ENCODE assay signal across 9 cellular contexts in genomic region chr10:7417103-7417623, GRCh38.
A peak's percentile ranks its signal among the peaks of the same experiment; 100 is the strongest.
DNase-seq lines count a peak whose midpoint lies in the region; ATAC-seq lines count a peak whose summit lies in the region.
"Had no signal": no experiment of that assay in that cellular context is flagged by ENCODE, and none has a peak within 500 bp of the region (broad histone marks: within the 10 kb centered on the region; RNA-seq: fewer than 3 reads in every experiment).

No MANE protein-coding gene starts in this region.

- no peak for DNase-seq in stimulated activated naive CD8-positive, alpha-beta T cell treated with anti-CD3 and anti-CD28 coated beads, Interleukin-15, Interleukin-2, amounts not matched to agents 100 U/mL and 50 U/mL, for 24 hours
- DNase-seq in SW480 (ENCODE audit: low spot score) (peak; percentile 40), inferior parietal cortex (ENCODE audit: extremely low spot score) (peak; percentile 77), NCI-H345 (lab: John Stamatoyannopoulos, UW) (no peak)
- DNase-seq in activated CD4-positive, CD25-positive, alpha-beta regulatory T cell (lab: John Stamatoyannopoulos, UW), result no peak
- DNase-seq in activated CD8-positive, alpha-beta memory T cell treated with anti-CD3 and anti-CD28 coated beads, Interleukin-2, amount 50 U/mL, for 4 hours, result no peak

- H3K27me3 Mint-ChIP-seq in stimulated activated naive CD8-positive, alpha-beta T cell treated with anti-CD3 and anti-CD28 coated beads, Interleukin-15, Interleukin-2, amounts not matched to agents 100 ng/mL and 50 ng/mL, for 24 hours, result peaks cover 8% of the 10 kb centered on the region

- no peak overlapping the region for H3K4me3 Mint-ChIP-seq in stimulated activated naive CD8-positive, alpha-beta T cell treated with anti-CD3 and anti-CD28 coated beads, Interleukin-15, Interleukin-2, amounts not matched to agents 100 ng/mL and 50 ng/mL, for 24 hours
- H3K4me3 Mint-ChIP-seq: activated naive CD4-positive, alpha-beta T cell treated with anti-CD3 and anti-CD28 coated beads, Interleukin-2, amount 50 U/mL, for 24 hours had no signal

- H3K27ac Mint-ChIP-seq in stimulated activated naive CD8-positive, alpha-beta T cell treated with anti-CD3 and anti-CD28 coated beads, Interleukin-15, Interleukin-2, amounts not matched to agents 100 ng/mL and 50 ng/mL, for 24 hours, result peak overlapping the region; percentile 52
- H3K27ac Mint-ChIP-seq: activated naive CD4-positive, alpha-beta T cell treated with anti-CD3 and anti-CD28 coated beads, Interleukin-2, amount 50 U/mL, for 24 hours had no signal

- peaks cover 19% of the 10 kb centered on the region for H3K4me1 Mint-ChIP-seq in stimulated activated naive CD8-positive, alpha-beta T cell treated with anti-CD3 and anti-CD28 coated beads, Interleukin-15, Interleukin-2, amounts not matched to agents 100 ng/mL and 50 ng/mL, for 24 hours (ENCODE audit: low read depth)

- H3K9me3 Mint-ChIP-seq in stimulated activated naive CD8-positive, alpha-beta T cell treated with anti-CD3 and anti-CD28 coated beads, Interleukin-15, Interleukin-2, amounts not matched to agents 100 ng/mL and 50 ng/mL, for 24 hours, result no peaks in the 10 kb centered on the region
- H3K9me3 Mint-ChIP-seq: activated naive CD4-positive, alpha-beta T cell treated with anti-CD3 and anti-CD28 coated beads, Interleukin-2, amount 50 U/mL, for 24 hours had no signal

- no peak for ATAC-seq in stimulated activated naive CD8-positive, alpha-beta T cell treated with anti-CD3 and anti-CD28 coated beads, Interleukin-15, Interleukin-2, amounts not matched to agents 100 U/mL and 50 U/mL, for 24 hours
- ATAC-seq in GM18519 (IDR thresholded peaks at IDR 0.05; ENCODE audit: low FRiP score, unreplicated experiment), result no peak

- H3K36me3 Mint-ChIP-seq in stimulated activated naive CD8-positive, alpha-beta T cell treated with anti-CD3 and anti-CD28 coated beads, Interleukin-15, Interleukin-2, amounts not matched to agents 100 ng/mL and 50 ng/mL, for 24 hours (ENCODE audit: low read depth), result no peaks in the 10 kb centered on the region
- H3K36me3 Mint-ChIP-seq: activated naive CD4-positive, alpha-beta T cell treated with anti-CD3 and anti-CD28 coated beads, Interleukin-2, amount 50 U/mL, for 24 hours had no signal

Comparison
In these comparisons a context has a peak if more than half of its experiments do, and no peak if none do; other contexts are left out.
1. DNase-seq: peak in SW480 (single experiment) and inferior parietal cortex (single experiment); none in stimulated activated naive CD8-positive, alpha-beta T cell treated with anti-CD3 and anti-CD28 coated beads, Interleukin-15, Interleukin-2, amounts not matched to agents 100 U/mL and 50 U/mL, for 24 hours (single experiment), NCI-H345 (single experiment), activated CD4-positive, CD25-positive, alpha-beta regulatory T cell (0 of 4) and activated CD8-positive, alpha-beta memory T cell treated with anti-CD3 and anti-CD28 coated beads, Interleukin-2, amount 50 U/mL, for 4 hours (single experiment).